In genomic region chr5:131659290-131659689, GRCh38 we compare ENCODE assay signal across 27 cellular contexts.
"Had no signal": no experiment of that assay in that cellular context is flagged by ENCODE, and none has a peak within 500 bp of the region (broad histone marks: within the 10 kb centered on the region; RNA-seq: fewer than 3 reads in every experiment).

No MANE protein-coding gene starts in this region.

- DNase-seq: hippocampal formation; immature natural killer cell; kidney; left colon; left lung; lower lobe of right lung; mammary epithelial cell; mesendoderm; naive B cell; natural killer cell; nucleus accumbens; ovary; right cardiac atrium; stimulated activated CD4-positive, alpha-beta T cell treated with anti-CD3 and anti-CD28 coated beads, Interleukin-12 subunit alpha, Interleukin-12 subunit beta, amount 100 ng/mL, for 4 hours; stimulated activated CD4-positive, alpha-beta T cell treated with anti-CD3 and anti-CD28 coated beads, Interleukin-15, amount 100 ng/mL, for 24 hours; stimulated activated CD4-positive, alpha-beta T cell treated with anti-CD3 and anti-CD28 coated beads, Interleukin-2, amount 100 ng/mL, for 24 hours; stimulated activated CD4-positive, alpha-beta T cell treated with anti-CD3 and anti-CD28 coated beads, Interleukin-4, amount 100 ng/mL, for 1 hour; stimulated activated naive B cell treated with anti-CD40 and anti-IgM and Interleukin-4, amounts not matched to agents 10 μg/mL and 1 μg/mL and 100 μg/mL, for 72 hours; stimulated activated naive CD8-positive, alpha-beta T cell treated with anti-CD3 and anti-CD28 coated beads, Interleukin-15, Interleukin-2, amounts not matched to agents 100 U/mL and 50 U/mL, for 24 hours; stomach; testis; thyroid gland; transverse colon; uterus had no signal

- H3K36me3 ChIP-seq: ovary, uterus had no signal

- H3K27me3 ChIP-seq: left lung, ovary, stomach, testis, thyroid gland, transverse colon, uterus had no signal

- H3K4me1 ChIP-seq: lower lobe of right lung, testis, thyroid gland, transverse colon, uterus had no signal

- FAIRE-seq: islet of Langerhans, kidney had no signal

- H3K9me3 ChIP-seq: testis, thyroid gland, transverse colon had no signal

- H3K27ac ChIP-seq: left lung, lower lobe of right lung, ovary, stomach, testis, thyroid gland, transverse colon, uterus had no signal

- ATAC-seq: left colon; left lung; lower lobe of right lung; natural killer cell; sciatic nerve; stimulated activated naive B cell treated with anti-CD40 and anti-IgM and Interleukin-4, amounts not matched to agents 10 μg/mL and 1 μg/mL and 100 μg/mL, for 72 hours; stimulated activated naive CD8-positive, alpha-beta T cell treated with anti-CD3 and anti-CD28 coated beads, Interleukin-15, Interleukin-2, amounts not matched to agents 100 U/mL and 50 U/mL, for 24 hours had no signal

- H3K4me3 ChIP-seq: left lung, lower lobe of right lung, ovary, skin epidermis, stomach, testis, thyroid gland, transverse colon, uterus had no signal
